8 cellular contexts compared by ENCODE assay signal in the genomic region with DNA sequence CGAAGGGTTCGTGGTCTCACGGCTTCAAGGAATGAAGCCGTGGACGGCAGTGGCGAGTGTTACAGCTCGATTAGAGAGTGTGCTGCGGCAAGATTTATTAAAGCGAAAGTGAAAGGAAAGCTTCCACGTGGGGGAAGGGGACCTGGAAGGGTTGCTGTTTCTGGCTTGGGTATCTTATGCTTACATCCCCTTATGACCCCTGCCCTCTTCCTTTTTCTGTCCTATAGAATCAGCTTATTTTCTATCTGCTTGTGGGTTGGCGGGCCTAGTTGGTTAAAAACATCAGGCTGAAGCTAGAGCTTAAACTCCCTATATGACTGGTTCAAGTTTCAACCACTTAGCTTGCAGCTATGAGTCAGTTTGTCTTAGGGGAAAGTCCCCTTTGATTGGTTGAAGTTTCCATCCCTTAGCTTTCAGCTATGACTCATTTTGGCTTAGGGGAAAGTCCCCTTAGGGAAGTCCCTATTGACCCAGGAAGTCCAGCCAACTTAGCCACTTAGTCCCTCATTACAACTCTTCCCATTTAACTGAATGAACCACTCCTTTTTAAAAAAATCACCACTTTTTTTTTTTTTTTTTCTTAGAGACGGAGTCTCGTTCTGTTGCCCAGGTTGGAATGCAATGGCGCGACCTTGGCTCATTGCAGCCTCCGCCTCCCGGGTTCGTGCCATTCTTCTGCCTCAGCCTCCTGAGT.
DNase-seq lines count a peak whose midpoint lies in the region; ATAC-seq and TF ChIP-seq lines count a peak whose summit lies in the region.

No MANE protein-coding gene starts in this region.

- ATAC-seq in GM21367 (IDR thresholded peaks at IDR 0.05; ENCODE audit: unreplicated experiment) (peak; percentile 75), HG03565 (IDR thresholded peaks at IDR 0.05; ENCODE audit: unreplicated experiment) (peak; percentile 79)

- peak overlapping the region; percentile 95 for H3K27ac Mint-ChIP-seq in activated CD4-positive, alpha-beta T cell treated with anti-CD3 and anti-CD28 coated beads, Interleukin-2, amount 10 ng/mL, durations not matched to agents 24 days and 14 days

- peaks cover 30% of the 10 kb centered on the region for H3K9me3 Mint-ChIP-seq in activated CD4-positive, alpha-beta T cell treated with anti-CD3 and anti-CD28 coated beads, Interleukin-2, amount 10 ng/mL, durations not matched to agents 24 days and 14 days

- H3K36me3 ChIP-seq in transverse colon: no peaks in the 10 kb centered on the region

- no peak for TF ChIP-seq POLR2A in transverse colon (IDR thresholded peaks at IDR 0.05)

- no peaks in the 10 kb centered on the region for H3K9me3 ChIP-seq in transverse colon

- peak overlapping the region in 3 of 4 donors; percentile 6 to 17 (median 15) for H3K4me3 ChIP-seq in transverse colon

- H3K4me1 ChIP-seq in transverse colon: no peaks in the 10 kb centered on the region

- no peak for TF ChIP-seq CTCF in transverse colon (IDR thresholded peaks at IDR 0.05)

- peaks cover 15% of the 10 kb centered on the region for H3K4me1 Mint-ChIP-seq in activated CD4-positive, alpha-beta T cell treated with anti-CD3 and anti-CD28 coated beads, Interleukin-2, amount 10 ng/mL, durations not matched to agents 24 days and 14 days

- TF ChIP-seq EP300 in transverse colon (IDR thresholded peaks at IDR 0.05; ENCODE audit: low read depth): no peak

- in situ Hi-C loops in transverse colon (cut with MboI; ENCODE audit: low pct_ligation_motif_present in 1 of 4, low pct_unique_long_range_greater_than_20kb in 1 of 4, low sequenced_read_pairs in 3 of 4): no loop called here

- WGBS in transverse colon (ENCODE audit: low coverage in 1 of 2), 2 donors: 36 to 67% methylated on average over 7 to 18 of the region's 18 CpGs

- H3K27ac ChIP-seq in transverse colon: peak overlapping the region; percentile 18 to 55 (median 50)

- DNase-seq in DMS53 treated with DMSO at 0.1 percent for 48 hours (lab: John Stamatoyannopoulos, UW; ENCODE audit: unreplicated experiment) (peak; percentile 48), iris pigment epithelial cell (ENCODE audit: low read depth) (peak; percentile 27), transverse colon (peak; percentile 15), NCI-H1436 (lab: John Stamatoyannopoulos, UW) (no peak), NCI-H1436 treated with DMSO at 0.1 percent for 48 hours (lab: John Stamatoyannopoulos, UW) (no peak)
- peak; percentile 76 for DNase-seq in activated CD4-positive, alpha-beta T cell treated with anti-CD3 and anti-CD28 coated beads, Interleukin-2, amount 10 ng/mL, durations not matched to agents 24 days and 14 days

- no peaks in the 10 kb centered on the region for H3K27me3 Mint-ChIP-seq in activated CD4-positive, alpha-beta T cell treated with anti-CD3 and anti-CD28 coated beads, Interleukin-2, amount 10 ng/mL, durations not matched to agents 24 days and 14 days

- peak overlapping the region; percentile 72 for H3K4me3 Mint-ChIP-seq in activated CD4-positive, alpha-beta T cell treated with anti-CD3 and anti-CD28 coated beads, Interleukin-2, amount 10 ng/mL, durations not matched to agents 24 days and 14 days

- H3K36me3 Mint-ChIP-seq in activated CD4-positive, alpha-beta T cell treated with anti-CD3 and anti-CD28 coated beads, Interleukin-2, amount 10 ng/mL, durations not matched to agents 24 days and 14 days (ENCODE audit: low read depth): peaks cover 21% of the 10 kb centered on the region

- no peaks in the 10 kb centered on the region for H3K27me3 ChIP-seq in transverse colon

- intact Hi-C loops in activated CD4-positive, alpha-beta T cell treated with anti-CD3 and anti-CD28 coated beads, Interleukin-2, amount 10 ng/mL, durations not matched to agents 24 days and 14 days (cut with micrococcal nuclease): loop anchor here (5.0 kb wide), 1 partner anchor 185 kb away; no protein-coding TSS in a partner anchor
- intact Hi-C loops in transverse colon (cut with DNase I; ENCODE audit: low total_unique reads): loop anchor here (5.0 kb wide), 1 partner anchor 1240 kb away; no protein-coding TSS in a partner anchor

Comparison
In these comparisons a context has a peak if more than half of its experiments do, and no peak if none do; other contexts are left out.
1. DNase-seq: peak in DMS53 treated with DMSO at 0.1 percent for 48 hours (single experiment), activated CD4-positive, alpha-beta T cell treated with anti-CD3 and anti-CD28 coated beads, Interleukin-2, amount 10 ng/mL, durations not matched to agents 24 days and 14 days (single experiment), iris pigment epithelial cell (single experiment) and transverse colon (single experiment); none in NCI-H1436 (single experiment) and NCI-H1436 treated with DMSO at 0.1 percent for 48 hours (single experiment).